In genomic region chr6:43929511-43929910, GRCh38 we compare ENCODE assay signal across 31 cellular contexts.
"Had no signal": no experiment of that assay in that cellular context is flagged by ENCODE, and none has a peak within 500 bp of the region (broad histone marks: within the 10 kb centered on the region; RNA-seq: fewer than 3 reads in every experiment).

No MANE protein-coding gene starts in this region.

- H3K36me3 ChIP-seq: esophagus muscularis mucosa, heart left ventricle, left lung, neutrophil, right lobe of liver, upper lobe of left lung, WERI-Rb-1 had no signal

- H3K9me3 ChIP-seq: esophagus muscularis mucosa, heart left ventricle, left lung, mucosa of descending colon, neutrophil, right lobe of liver, upper lobe of left lung had no signal

- H3K36me3 Mint-ChIP-seq: natural killer cell treated with Interleukin-12 subunit alpha and Interleukin-12 subunit beta and Interleukin-15 and Interleukin-18, amount 100 ng/mL, for 72 hours; stimulated activated memory B cell treated with anti-CD40 and anti-IgM and Interleukin-4, amounts not matched to agents 10 μg/mL and 1 μg/mL and 100 μg/mL, for 72 hours had no signal

- DNase-seq: activated CD4-positive, alpha-beta T cell treated with anti-CD3 and anti-CD28 coated beads, Interleukin-2, amount 50 U/mL, for 1 hour; activated CD4-positive, CD25-positive, alpha-beta regulatory T cell treated with anti-CD3 and anti-CD28 coated beads, Interleukin-2, amount 50 U/mL, for 72 hours; activated CD8-positive, alpha-beta T cell treated with anti-CD3 and anti-CD28 coated beads for 36 hours; activated gamma-delta T cell treated with Interleukin-2 at 50 U/mL for 16 hours; activated naive CD4-positive, alpha-beta T cell treated with anti-CD3 and anti-CD28 coated beads, Interleukin-2, amount 50 U/mL, for 16 hours; activated T-cell treated with anti-CD3 and anti-CD28 coated beads, Interleukin-2, amount 50 U/mL, for 4 hours; amniotic stem cell; effector CD4-positive, alpha-beta T cell; foreskin keratinocyte; heart left ventricle; left lung; mucosa of descending colon; small intestine; stimulated activated CD4-positive, alpha-beta T cell treated with anti-CD3 and anti-CD28 coated beads, Interleukin-1b, Interleukin-23, amount 100 ng/mL, for 48 hours; stimulated activated CD4-positive, alpha-beta T cell treated with anti-CD3 and anti-CD28 coated beads, Interleukin-4, amount 100 ng/mL, for 4 hours; stimulated activated CD8-positive, alpha-beta memory T cell treated with anti-CD3 and anti-CD28 coated beads, Interleukin-4, amount 100 ng/mL, for 48 hours; stimulated activated naive CD8-positive, alpha-beta T cell treated with anti-CD3 and anti-CD28 coated beads, Interleukin-15, amount 100 ng/mL, for 72 hours; substantia nigra; T-helper 17 cell; T1000; upper lobe of left lung; WERI-Rb-1 had no signal

- H3K4me3 Mint-ChIP-seq: activated CD8-positive, alpha-beta T cell treated with anti-CD3 and anti-CD28 coated beads for 36 hours; activated T-cell treated with anti-CD3 and anti-CD28 coated beads, Interleukin-2, amount 50 U/mL, for 4 hours; activated T-helper 17 cell treated with anti-CD3 and anti-CD28 coated beads, Interleukin-2, amount 50 U/mL, for 72 hours; central memory CD8-positive, alpha-beta T cell; dendritic cell treated with granulocyte-macrophage colony-stimulating factor and Interleukin-4, amounts not matched to agents 40 ng/mL and 50 ng/mL, for 4 days; natural killer cell treated with Interleukin-12 subunit alpha and Interleukin-12 subunit beta and Interleukin-15 and Interleukin-18, amount 100 ng/mL, for 72 hours; stimulated activated memory B cell treated with anti-CD40 and anti-IgM and Interleukin-4, amounts not matched to agents 10 μg/mL and 1 μg/mL and 100 μg/mL, for 72 hours; stimulated activated naive CD8-positive, alpha-beta T cell treated with anti-CD3 and anti-CD28 coated beads, Interleukin-15, amount 100 ng/mL, for 72 hours; T-helper 17 cell had no signal

- H3K27me3 ChIP-seq: esophagus muscularis mucosa, foreskin keratinocyte, heart left ventricle, left lung, right lobe of liver, upper lobe of left lung had no signal

- H3K4me1 Mint-ChIP-seq: activated T-helper 17 cell treated with anti-CD3 and anti-CD28 coated beads, Interleukin-2, amount 50 U/mL, for 72 hours had no signal

- H3K27ac Mint-ChIP-seq: activated CD8-positive, alpha-beta T cell treated with anti-CD3 and anti-CD28 coated beads for 36 hours; activated T-helper 17 cell treated with anti-CD3 and anti-CD28 coated beads, Interleukin-2, amount 50 U/mL, for 72 hours; dendritic cell treated with granulocyte-macrophage colony-stimulating factor and Interleukin-4, amounts not matched to agents 40 ng/mL and 50 ng/mL, for 4 days; natural killer cell treated with Interleukin-12 subunit alpha and Interleukin-12 subunit beta and Interleukin-15 and Interleukin-18, amount 100 ng/mL, for 72 hours; stimulated activated memory B cell treated with anti-CD40 and anti-IgM and Interleukin-4, amounts not matched to agents 10 μg/mL and 1 μg/mL and 100 μg/mL, for 72 hours; stimulated activated naive CD8-positive, alpha-beta T cell treated with anti-CD3 and anti-CD28 coated beads, Interleukin-15, amount 100 ng/mL, for 72 hours had no signal

- ATAC-seq: activated CD8-positive, alpha-beta T cell treated with anti-CD3 and anti-CD28 coated beads for 36 hours; activated T-cell treated with anti-CD3 and anti-CD28 coated beads, Interleukin-2, amount 50 U/mL, for 4 hours; activated T-helper 17 cell treated with anti-CD3 and anti-CD28 coated beads, Interleukin-2, amount 50 U/mL, for 72 hours; foreskin keratinocyte; heart left ventricle; left lung; mucosa of descending colon; natural killer cell treated with Interleukin-12 subunit alpha and Interleukin-12 subunit beta and Interleukin-15 and Interleukin-18, amount 100 ng/mL, for 72 hours; right lobe of liver; stimulated activated memory B cell treated with anti-CD40 and anti-IgM and Interleukin-4, amounts not matched to agents 10 μg/mL and 1 μg/mL and 100 μg/mL, for 72 hours; stimulated activated naive CD8-positive, alpha-beta T cell treated with anti-CD3 and anti-CD28 coated beads, Interleukin-15, amount 100 ng/mL, for 72 hours; T-helper 17 cell had no signal

- H3K9me3 Mint-ChIP-seq: activated CD8-positive, alpha-beta T cell treated with anti-CD3 and anti-CD28 coated beads for 36 hours; activated T-cell treated with anti-CD3 and anti-CD28 coated beads, Interleukin-2, amount 50 U/mL, for 4 hours; activated T-helper 17 cell treated with anti-CD3 and anti-CD28 coated beads, Interleukin-2, amount 50 U/mL, for 72 hours; central memory CD8-positive, alpha-beta T cell; dendritic cell treated with granulocyte-macrophage colony-stimulating factor and Interleukin-4, amounts not matched to agents 40 ng/mL and 50 ng/mL, for 4 days; natural killer cell treated with Interleukin-12 subunit alpha and Interleukin-12 subunit beta and Interleukin-15 and Interleukin-18, amount 100 ng/mL, for 72 hours; stimulated activated memory B cell treated with anti-CD40 and anti-IgM and Interleukin-4, amounts not matched to agents 10 μg/mL and 1 μg/mL and 100 μg/mL, for 72 hours; stimulated activated naive CD8-positive, alpha-beta T cell treated with anti-CD3 and anti-CD28 coated beads, Interleukin-15, amount 100 ng/mL, for 72 hours had no signal

- H3K27me3 Mint-ChIP-seq: activated CD8-positive, alpha-beta T cell treated with anti-CD3 and anti-CD28 coated beads for 36 hours; activated T-helper 17 cell treated with anti-CD3 and anti-CD28 coated beads, Interleukin-2, amount 50 U/mL, for 72 hours; central memory CD8-positive, alpha-beta T cell; progenitor cell of endocrine pancreas; stimulated activated memory B cell treated with anti-CD40 and anti-IgM and Interleukin-4, amounts not matched to agents 10 μg/mL and 1 μg/mL and 100 μg/mL, for 72 hours had no signal

- H3K4me3 ChIP-seq: esophagus muscularis mucosa, heart left ventricle, left lung, mucosa of descending colon, right lobe of liver, upper lobe of left lung had no signal

- H3K27ac ChIP-seq: esophagus muscularis mucosa, foreskin keratinocyte, heart left ventricle, left lung, neutrophil, right lobe of liver, upper lobe of left lung, WERI-Rb-1 had no signal
